Comparison of ENCODE assay signal across 17 cellular contexts in genomic region chr14:25038044-25038668, GRCh38. TPM values are rescaled to one million over a fixed set of nuclear protein-coding genes. Genes with fewer than 3 reads are reported as not detected.
DNase-seq lines count a peak whose midpoint lies in the region; ATAC-seq, FAIRE-seq and TF ChIP-seq lines count a peak whose summit lies in the region.
"Had no signal": no experiment of that assay in that cellular context is flagged by ENCODE, and none has a peak within 500 bp of the region (broad histone marks: within the 10 kb centered on the region; RNA-seq: fewer than 3 reads in every experiment).

No MANE protein-coding gene starts in this region.

- H3K27me3 ChIP-seq in HepG2 (ENCODE audit: control insufficient read depth in 1 of 2, insufficient read depth in 2 of 2, low read length in 2 of 2): no peaks in the 10 kb centered on the region
- no peaks in the 10 kb centered on the region for H3K27me3 ChIP-seq in right lobe of liver
- H3K27me3 ChIP-seq in CD4-positive, alpha-beta memory T cell (ENCODE audit: insufficient read depth, low read length): no peaks in the 10 kb centered on the region
- H3K27me3 ChIP-seq: BLaER1 had no signal

- H3K27ac ChIP-seq in HepG2 (ENCODE audit: extremely low read length, insufficient read depth, low read length) (no peak overlapping the region), right lobe of liver (no peak overlapping the region)
- no peak overlapping the region for H3K27ac ChIP-seq in CD4-positive, alpha-beta memory T cell (ENCODE audit: low read depth, low read length)
- H3K27ac ChIP-seq: BLaER1 had no signal

- H3K4me3 ChIP-seq in HepG2 (replicated peaks in 1 of 3; ENCODE audit: insufficient read depth in 1 of 3, low read depth in 2 of 3, low read length in 3 of 3): no peak overlapping the region
- H3K4me3 ChIP-seq in right lobe of liver: no peak overlapping the region
- no peak overlapping the region for H3K4me3 ChIP-seq in CD4-positive, alpha-beta memory T cell (ENCODE audit: low read length in 2 of 2)
- H3K4me3 ChIP-seq: BLaER1, GM23338 had no signal

- H3K36me3 Mint-ChIP-seq in type B pancreatic cell (peaks cover 4% of the 10 kb centered on the region), T-helper 17 cell (ENCODE audit: low read depth) (no peaks in the 10 kb centered on the region)
- no peaks in the 10 kb centered on the region for H3K36me3 Mint-ChIP-seq in CD4-positive, alpha-beta memory T cell
- H3K36me3 Mint-ChIP-seq: CD14-positive monocyte; CD8-positive, alpha-beta T cell had no signal

- in situ Hi-C loops in HepG2 (cut with HindIII; ENCODE audit: extremely low pct_ligation_motif_present, low pct_unique_long_range_greater_than_20kb): no loop called here

- H3K9me3 ChIP-seq in HepG2 (ENCODE audit: low read length) (no peaks in the 10 kb centered on the region), right lobe of liver (no peaks in the 10 kb centered on the region), T-helper 17 cell (ENCODE audit: control insufficient read depth, low read length, poor library complexity, severe bottlenecking) (no peaks in the 10 kb centered on the region)
- H3K9me3 ChIP-seq in CD4-positive, alpha-beta memory T cell (ENCODE audit: control insufficient read depth in 1 of 2, low read length in 2 of 2): no peaks in the 10 kb centered on the region
- H3K9me3 ChIP-seq: BLaER1 had no signal

- no peak for TF ChIP-seq RAD21 in HepG2 (CRISPR knock-in tag; IDR thresholded peaks at IDR 0.05)

- TF ChIP-seq POLR2A in HepG2 (IDR thresholded peaks at IDR 0.05; ENCODE audit: insufficient read depth in 1 of 2, low read depth in 2 of 2, low read length in 2 of 2) (no peak), right lobe of liver (IDR thresholded peaks at IDR 0.05) (no peak)

- no peak for DNase-seq in HepG2 (ENCODE audit: low spot score)
- no peak for DNase-seq in right lobe of liver
- peak; percentile 78 for DNase-seq in foreskin melanocyte
- DNase-seq in type B pancreatic cell (ENCODE audit: extremely low spot score, unreplicated experiment): no peak
- no peak for DNase-seq in central memory CD4-positive, alpha-beta T cell
- no peak for DNase-seq in CD4-positive, alpha-beta memory T cell
- no peak for DNase-seq in T-helper 17 cell
- DNase-seq: 8988T; Calu3; CD8-positive, alpha-beta T cell; DMS79 treated with DMSO at 0.1 percent for 48 hours; GF-D8; H7 had no signal

- H3K27me3 Mint-ChIP-seq in type B pancreatic cell: no peaks in the 10 kb centered on the region
- H3K27me3 Mint-ChIP-seq in CD4-positive, alpha-beta memory T cell: peaks cover 1 to 2% of the 10 kb centered on the region in 2 donors
- no peaks in the 10 kb centered on the region for H3K27me3 Mint-ChIP-seq in T-helper 17 cell

- H3K4me3 Mint-ChIP-seq in type B pancreatic cell (no peak overlapping the region), T-helper 17 cell (no peak overlapping the region)
- H3K4me3 Mint-ChIP-seq in CD4-positive, alpha-beta memory T cell: no peak overlapping the region
- H3K4me3 Mint-ChIP-seq: CD14-positive monocyte; CD8-positive, alpha-beta T cell; GM23338 had no signal

- ATAC-seq in HepG2 (no peak), right lobe of liver (no peak), T-helper 17 cell (no peak)
- ATAC-seq: CD8-positive, alpha-beta T cell; GM23338; HCT116 had no signal

- H3K4me2 ChIP-seq in HepG2 (ENCODE audit: low read depth, low read length): no peak overlapping the region
- H3K4me2 ChIP-seq: BLaER1, GM23338 had no signal

- no TSS peak for BruUV-seq in HepG2 (replicated peaks; lab: Mats Ljungman, UMichigan)

- H3K9ac ChIP-seq in HepG2 (ENCODE audit: insufficient read depth, low read depth, low read length): no peak overlapping the region
- H3K9ac ChIP-seq: BLaER1 had no signal

- H3K27ac Mint-ChIP-seq in type B pancreatic cell: peak overlapping the region; percentile 30
- H3K27ac Mint-ChIP-seq in CD4-positive, alpha-beta memory T cell: no peak overlapping the region
- H3K27ac Mint-ChIP-seq in T-helper 17 cell: no peak overlapping the region
- H3K27ac Mint-ChIP-seq: CD14-positive monocyte; CD8-positive, alpha-beta T cell; GM23338 had no signal

- intact Hi-C loops in HepG2 (cut with micrococcal nuclease; ENCODE audit: unreplicated experiment) (loop anchor here (5.0 kb wide), 1 partner anchor 151 kb away; no protein-coding TSS in a partner anchor), right lobe of liver (cut with DNase I) (no loop called here)
- intact Hi-C loops in CD4-positive, alpha-beta memory T cell (cut with micrococcal nuclease): no loop called here

- peaks cover 2% of the 10 kb centered on the region for H3K79me2 ChIP-seq in HepG2 (ENCODE audit: insufficient read depth, low read length)

- H3K4me1 Mint-ChIP-seq in type B pancreatic cell (ENCODE audit: unreplicated experiment): peaks cover 16% of the 10 kb centered on the region
- H3K4me1 Mint-ChIP-seq in CD4-positive, alpha-beta memory T cell: no peaks in the 10 kb centered on the region
- H3K4me1 Mint-ChIP-seq in T-helper 17 cell: no peaks in the 10 kb centered on the region

- H4K20me1 ChIP-seq in HepG2 (ENCODE audit: insufficient read depth, low read length): no peaks in the 10 kb centered on the region
- H4K20me1 ChIP-seq: BLaER1 had no signal

- POLR2A ChIA-PET in HepG2 (lab: Yijun Ruan, JAX): no interaction called here
- POLR2A ChIA-PET in CD4-positive, alpha-beta memory T cell (lab: Charles Lee; ENCODE audit: partially characterized antibody): no interaction called here

- H3K4me1 ChIP-seq in HepG2 (ENCODE audit: insufficient read depth, low read length): peaks cover 72% of the 10 kb centered on the region
- peaks cover 0 to 7% (median 1%) of the 10 kb centered on the region in 4 donors for H3K4me1 ChIP-seq in right lobe of liver
- H3K4me1 ChIP-seq in CD4-positive, alpha-beta memory T cell (ENCODE audit: insufficient read depth, low read length): no peaks in the 10 kb centered on the region
- H3K4me1 ChIP-seq: BLaER1 had no signal

- FAIRE-seq in HepG2 (lab: Jason Lieb, UNC): no peak

- H3K36me3 ChIP-seq in HepG2 (replicated peaks in 1 of 2; ENCODE audit: control insufficient read depth in 1 of 2, insufficient read depth in 2 of 2, low read length in 2 of 2) (no peaks in the 10 kb centered on the region), right lobe of liver (no peaks in the 10 kb centered on the region)
- no peaks in the 10 kb centered on the region for H3K36me3 ChIP-seq in CD4-positive, alpha-beta memory T cell (ENCODE audit: insufficient read depth, low read length)
- H3K36me3 ChIP-seq: BLaER1 had no signal

- no peak overlapping the region for H2AFZ ChIP-seq in HepG2 (ENCODE audit: low read length)
- H2AFZ ChIP-seq: GM23338 had no signal

- CTCF ChIA-PET in HepG2 (lab: Yijun Ruan, JAX; ENCODE audit: low intra/inter-chr PET ratio, low total read pairs): no interaction called here
- CTCF ChIA-PET in CD4-positive, alpha-beta memory T cell (lab: Charles Lee; ENCODE audit: partially characterized antibody): no interaction called here

- no peak for TF ChIP-seq CTCF in HepG2 (CRISPR knock-in tag; IDR thresholded peaks at IDR 0.05)
- TF ChIP-seq CTCF in right lobe of liver (IDR thresholded peaks at IDR 0.05): no peak
- no peak for TF ChIP-seq CTCF in type B pancreatic cell (conservative IDR thresholded peaks at IDR 0.05)

- peaks cover 5% of the 10 kb centered on the region for H3K9me3 Mint-ChIP-seq in type B pancreatic cell
- H3K9me3 Mint-ChIP-seq in CD4-positive, alpha-beta memory T cell: peaks cover 0 to 1% (median 0%) of the 10 kb centered on the region in 8 donors
- H3K9me3 Mint-ChIP-seq: GM23338 had no signal

- no peak for TF ChIP-seq EP300 in HepG2 (IDR thresholded peaks at IDR 0.05; ENCODE audit: low read depth in 2 of 2, low read length in 2 of 2)
- TF ChIP-seq EP300 in HepG2 (CRISPR knock-in tag; IDR thresholded peaks at IDR 0.05; ENCODE audit: borderline replicate concordance): no peak

- WGBS in HepG2 (ENCODE audit: low lambda C conversion rate): 66% methylated on average over 4 of the region's 4 CpGs
- 92% methylated on average over 4 of the region's 4 CpGs for WGBS in right lobe of liver (ENCODE audit: insufficient coverage, low coverage, low lambda C conversion rate, missing lambda C conversion rate)

TF ChIP-seq in HepG2, 621 proteins besides CTCF, POLR2A, EP300 and RAD21 (continues in another document):
- TF ChIP-seq MAFF (IDR thresholded peaks at IDR 0.05; ENCODE audit: low read depth, low read length): peak; percentile 60
- TF ChIP-seq MAFK (conservative IDR thresholded peaks at IDR 0.05 in 1 of 2, IDR thresholded peaks at IDR 0.05 in 1 of 2; ENCODE audit: low read length in 2 of 2): peak; percentile 56 to 61; a peak in 3 of 4 replicates
- TF ChIP-seq ZNF326 (CRISPR knock-in tag; IDR thresholded peaks at IDR 0.05; ENCODE audit: borderline replicate concordance): no peak
- no peak for TF ChIP-seq ZNF557 (CRISPR knock-in tag; IDR thresholded peaks at IDR 0.05)
- TF ChIP-seq POLR2AphosphoS2 (IDR thresholded peaks at IDR 0.05; ENCODE audit: low read depth, low read length): no peak

RNA-seq across cellular contexts. Expression of gene STXBP6, which starts 11.8 kb away (rescaled TPM):
- total RNA-seq in HepG2 (2016; rRNA removed; fragmentation: Illumina TruSeq; extraction: Trizol): 35.3 and 43.2 TPM in 2 replicates
- total RNA-seq in HepG2 (2016; cell fraction: cytosol; rRNA removed; fragmentation: Illumina TruSeq; extraction: Trizol; ENCODE audit: low read depth): 21.2 TPM in 2 replicates
- total RNA-seq in HepG2 (2016; cell fraction: insoluble cytoplasmic fraction; rRNA removed; fragmentation: Illumina TruSeq; extraction: Trizol): 31.7 and 46.6 TPM in 2 replicates
- 28.9 and 30.6 TPM in 2 replicates for total RNA-seq in HepG2 (2016; cell fraction: membrane; rRNA removed; fragmentation: Illumina TruSeq; extraction: Trizol)
- 26.2 and 27.2 TPM in 2 replicates for total RNA-seq in HepG2 (2016; cell fraction: nucleus; rRNA removed; fragmentation: Illumina TruSeq; extraction: Trizol)
- 32.3 and 42.8 TPM in 2 replicates for polyA plus RNA-seq in HepG2 (2011; rRNA removed)
- polyA plus RNA-seq in HepG2 (2011; cell fraction: cytosol; rRNA removed): 26.8 and 33.4 TPM in 2 replicates
- 10.0 and 11.5 TPM in 2 replicates for polyA plus RNA-seq in HepG2 (2011; cell fraction: nucleus; rRNA removed)
- polyA plus RNA-seq in HepG2 (2012): 25.5 and 27.7 TPM in 2 replicates
- 19.0 and 23.1 TPM in 2 replicates for polyA plus RNA-seq in HepG2 (2016; cell fraction: cytosol; fragmentation: Illumina TruSeq; extraction: Trizol; ENCODE audit: low read depth)
- 51.3 and 53.4 TPM in 2 replicates for polyA plus RNA-seq in HepG2 (2016; cell fraction: insoluble cytoplasmic fraction; fragmentation: Illumina TruSeq; extraction: Trizol; ENCODE audit: low read depth)
- 25.8 and 28.4 TPM in 2 replicates for polyA plus RNA-seq in HepG2 (2016; cell fraction: membrane; fragmentation: Illumina TruSeq; extraction: Trizol; ENCODE audit: low read depth)
- 24.0 and 27.2 TPM in 2 replicates for polyA plus RNA-seq in HepG2 (2016; cell fraction: nucleus; fragmentation: Illumina TruSeq; extraction: Trizol; ENCODE audit: insufficient read depth, low read depth)
- polyA minus RNA-seq in HepG2 (2011; rRNA and poly(A)+ RNA removed; ENCODE audit: low replicate concordance): 3.0 and 26.4 TPM in 2 replicates
- polyA minus RNA-seq in HepG2 (2011; cell fraction: cytosol; rRNA and poly(A)+ RNA removed): 19.6 and 20.8 TPM in 2 replicates
- 53.4 and 53.6 TPM in 2 replicates for polyA minus RNA-seq in HepG2 (2011; cell fraction: nucleus; rRNA and poly(A)+ RNA removed)
- 1 to 10 TPM in 4 of 6 experiments, under 1 TPM in 2; 0.55 to 1.7 (median 1.1) TPM for total RNA-seq in right lobe of liver
- 17.0 and 51.2 TPM in 2 replicates for total RNA-seq in type B pancreatic cell (ENCODE audit: low replicate concordance)
- not detected for total RNA-seq in CD4-positive, alpha-beta memory T cell
- polyA plus RNA-seq in CD4-positive, alpha-beta memory T cell: not detected
- total RNA-seq in T-helper 17 cell: not detected
- total RNA-seq: CD8-positive, alpha-beta T cell had no signal
